Comparison of ENCODE assay signal across 11 cellular contexts in the genomic region with DNA sequence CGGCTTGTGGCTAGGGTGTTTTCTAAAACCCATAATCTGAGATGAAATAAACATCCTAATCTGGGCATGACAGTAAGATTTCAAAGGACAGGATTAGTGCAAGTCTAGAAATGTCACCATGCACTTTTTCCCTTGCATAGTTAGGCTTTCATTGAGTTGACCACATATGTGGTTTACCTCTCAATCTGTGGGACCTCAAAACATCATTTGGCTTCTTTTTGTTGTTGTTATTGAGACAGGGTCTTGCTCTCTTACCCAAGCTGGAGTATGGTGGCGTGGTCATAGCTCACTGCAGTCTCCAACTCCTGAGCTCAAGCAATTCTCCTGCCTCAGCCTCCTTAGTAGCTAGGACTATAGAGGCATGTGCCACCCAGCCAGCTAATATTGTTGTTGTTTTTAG.
"Had no signal": no experiment of that assay in that cellular context is flagged by ENCODE, and none has a peak within 500 bp of the region (broad histone marks: within the 10 kb centered on the region; RNA-seq: fewer than 3 reads in every experiment).

No MANE protein-coding gene starts in this region.

- H3K27ac ChIP-seq: GM23248, HL-60, KMS-11 had no signal

- H3K4me3 ChIP-seq: GM23248, HAP-1 had no signal

- H3K4me3 Mint-ChIP-seq: HFFc6 had no signal

- H3K9me3 Mint-ChIP-seq: HFFc6 had no signal

- H3K9me3 ChIP-seq: HAP-1 had no signal

- ATAC-seq: HCT116 had no signal

- H3K4me2 ChIP-seq: KMS-11 had no signal

- H3K4me1 ChIP-seq: HAP-1 had no signal

- DNase-seq: GM23248, GOT3, H7, HFFc6, IMR-90, Karpas-422, KBM-7 had no signal

- H3K27ac Mint-ChIP-seq: HFFc6 had no signal
